In the genomic region with DNA sequence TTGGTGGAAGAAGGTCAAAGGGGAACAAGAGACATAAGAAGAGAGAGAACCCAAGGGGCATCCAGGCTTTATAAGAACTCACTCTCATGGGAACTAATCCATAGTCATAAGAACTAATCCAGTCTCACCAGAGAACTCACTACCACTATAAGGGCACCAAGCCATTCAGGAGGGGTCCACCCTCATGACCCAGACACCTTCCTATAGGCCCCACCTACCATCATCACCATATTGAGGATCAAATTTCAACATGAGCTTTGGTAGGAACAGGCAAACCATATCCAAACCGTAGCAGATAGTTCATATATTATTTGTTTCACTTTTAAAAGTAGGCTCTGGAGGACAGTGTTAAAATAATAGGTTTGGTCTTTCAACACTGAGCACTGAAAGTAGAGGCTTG, we compare ENCODE assay signal across 26 cellular contexts.
A peak's percentile ranks its signal among the peaks of the same experiment; 100 is the strongest.
DNase-seq lines count a peak whose midpoint lies in the region; ATAC-seq, FAIRE-seq and TF ChIP-seq lines count a peak whose summit lies in the region.
"Had no signal": no experiment of that assay in that cellular context is flagged by ENCODE, and none has a peak within 500 bp of the region (broad histone marks: within the 10 kb centered on the region; RNA-seq: fewer than 3 reads in every experiment).

No MANE protein-coding gene starts in this region.

- CTCF ChIA-PET in WTC11 (lab: Charles Lee) = no interaction called here
- CTCF ChIA-PET in CD8-positive, alpha-beta memory T cell (lab: Charles Lee) = no interaction called here

- H3K27me3 ChIP-seq in CD8-positive, alpha-beta memory T cell (ENCODE audit: insufficient read depth, low read length, poor library complexity, severe bottlenecking) = no peaks in the 10 kb centered on the region
- H3K27me3 ChIP-seq in uterus = no peaks in the 10 kb centered on the region
- H3K27me3 ChIP-seq: BLaER1 treated with 17β-estradiol and CSF1 and Interleukin-3, amounts not matched to agents 10 nM and 100 nM had no signal

- H3K9me3 Mint-ChIP-seq in WTC11 = no peaks in the 10 kb centered on the region
- H3K9me3 Mint-ChIP-seq in dendritic cell treated with granulocyte-macrophage colony-stimulating factor and Interleukin-4, amounts not matched to agents 40 ng/mL and 50 ng/mL, for 4 days = no peaks in the 10 kb centered on the region
- no peaks in the 10 kb centered on the region for H3K9me3 Mint-ChIP-seq in CD8-positive, alpha-beta memory T cell
- H3K9me3 Mint-ChIP-seq: CD4-positive, alpha-beta T cell; CD8-positive, alpha-beta T cell had no signal

- peaks cover 5% of the 10 kb centered on the region; the same call in 1 of the 2 replicates for H3K4me1 Mint-ChIP-seq in WTC11
- H3K4me1 Mint-ChIP-seq in dendritic cell treated with granulocyte-macrophage colony-stimulating factor and Interleukin-4, amounts not matched to agents 40 ng/mL and 50 ng/mL, for 4 days (ENCODE audit: low read depth) = peaks cover 16% of the 10 kb centered on the region
- no peaks in the 10 kb centered on the region for H3K4me1 Mint-ChIP-seq in CD8-positive, alpha-beta memory T cell
- H3K4me1 Mint-ChIP-seq: B cell had no signal

- no peak for DNase-seq in GM19239 (ENCODE audit: insufficient read length, low spot score)
- DNase-seq in OCI-M1 (lab: John Stamatoyannopoulos, UW) = peak; percentile 53
- no peak for DNase-seq in WTC11 (ENCODE audit: low spot score)
- no peak for DNase-seq in CD8-positive, alpha-beta memory T cell
- no peak for DNase-seq in NOMO-1 (lab: John Stamatoyannopoulos, UW; ENCODE audit: unreplicated experiment in 2 of 2)
- no peak for DNase-seq in uterus
- DNase-seq: AML-193; CD4-positive, alpha-beta T cell; CD8-positive, alpha-beta T cell; COR-L47; DMS 273 treated with DMSO at 0.1 percent for 48 hours; DMS153; DMS53; DMS79; DND-41; EL; GDM1 had no signal

- H3K9me3 ChIP-seq in CD8-positive, alpha-beta memory T cell (ENCODE audit: low read length) = no peaks in the 10 kb centered on the region
- H3K9me3 ChIP-seq in uterus = no peaks in the 10 kb centered on the region
- H3K9me3 ChIP-seq: A549; BLaER1 treated with 17β-estradiol and CSF1 and Interleukin-3, amounts not matched to agents 10 nM and 100 nM had no signal

- POLR2A ChIA-PET in WTC11 (lab: Charles Lee) = no interaction called here
- POLR2A ChIA-PET in CD8-positive, alpha-beta memory T cell (lab: Charles Lee) = no interaction called here

- no peaks in the 10 kb centered on the region for H3K27me3 Mint-ChIP-seq in WTC11 (ENCODE audit: low read depth)
- H3K27me3 Mint-ChIP-seq in dendritic cell treated with granulocyte-macrophage colony-stimulating factor and Interleukin-4, amounts not matched to agents 40 ng/mL and 50 ng/mL, for 4 days = no peaks in the 10 kb centered on the region
- H3K27me3 Mint-ChIP-seq in CD8-positive, alpha-beta memory T cell = no peaks in the 10 kb centered on the region
- H3K27me3 Mint-ChIP-seq: B cell; CD4-positive, alpha-beta T cell had no signal

- H3K27ac Mint-ChIP-seq in WTC11 = no peak overlapping the region
- H3K27ac Mint-ChIP-seq in dendritic cell treated with granulocyte-macrophage colony-stimulating factor and Interleukin-4, amounts not matched to agents 40 ng/mL and 50 ng/mL, for 4 days = peak overlapping the region; percentile 24
- H3K27ac Mint-ChIP-seq in CD8-positive, alpha-beta memory T cell = no peak overlapping the region
- H3K27ac Mint-ChIP-seq: B cell; CD4-positive, alpha-beta T cell; CD8-positive, alpha-beta T cell had no signal

- H3K4me3 ChIP-seq in CD8-positive, alpha-beta memory T cell (ENCODE audit: low read length) = no peak overlapping the region
- no peak overlapping the region for H3K4me3 ChIP-seq in uterus
- H3K4me3 ChIP-seq: A549; BLaER1 treated with 17β-estradiol and CSF1 and Interleukin-3, amounts not matched to agents 10 nM and 100 nM; GM12878 had no signal

- no peaks in the 10 kb centered on the region for H3K4me1 ChIP-seq in CD8-positive, alpha-beta memory T cell (ENCODE audit: insufficient read depth, low read length)
- no peaks in the 10 kb centered on the region for H3K4me1 ChIP-seq in uterus
- H3K4me1 ChIP-seq: A549 had no signal

- no peak overlapping the region for H3K27ac ChIP-seq in CD8-positive, alpha-beta memory T cell (ENCODE audit: low read depth, low read length)
- no peak overlapping the region for H3K27ac ChIP-seq in uterus
- H3K27ac ChIP-seq: 22Rv1; A549; BLaER1 treated with 17β-estradiol and CSF1 and Interleukin-3, amounts not matched to agents 10 nM and 100 nM; C4-2B had no signal

- intact Hi-C loops in dendritic cell treated with granulocyte-macrophage colony-stimulating factor and Interleukin-4, amounts not matched to agents 40 ng/mL and 50 ng/mL, for 4 days (cut with micrococcal nuclease) = no loop called here
- intact Hi-C loops in uterus (cut with DNase I; ENCODE audit: low total_unique reads) = no loop called here

- no peak for TF ChIP-seq POLR2A in uterus (IDR thresholded peaks at IDR 0.05)

- no peak overlapping the region for H3K4me3 Mint-ChIP-seq in WTC11
- no peak overlapping the region for H3K4me3 Mint-ChIP-seq in dendritic cell treated with granulocyte-macrophage colony-stimulating factor and Interleukin-4, amounts not matched to agents 40 ng/mL and 50 ng/mL, for 4 days
- H3K4me3 Mint-ChIP-seq in CD8-positive, alpha-beta memory T cell = no peak overlapping the region
- H3K4me3 Mint-ChIP-seq: B cell; CD4-positive, alpha-beta T cell; CD8-positive, alpha-beta T cell had no signal

- H3K36me3 ChIP-seq in CD8-positive, alpha-beta memory T cell (ENCODE audit: insufficient read depth, low read length) = no peaks in the 10 kb centered on the region
- no peaks in the 10 kb centered on the region for H3K36me3 ChIP-seq in uterus
- H3K36me3 ChIP-seq: BLaER1 treated with 17β-estradiol and CSF1 and Interleukin-3, amounts not matched to agents 10 nM and 100 nM had no signal

- FAIRE-seq in GM19239 (lab: Jason Lieb, UNC) = peak; percentile 61
- FAIRE-seq: A549, GM12878, GM12892, GM18507 had no signal

- H3K36me3 Mint-ChIP-seq in WTC11 = no peaks in the 10 kb centered on the region
- H3K36me3 Mint-ChIP-seq in dendritic cell treated with granulocyte-macrophage colony-stimulating factor and Interleukin-4, amounts not matched to agents 40 ng/mL and 50 ng/mL, for 4 days (ENCODE audit: low read depth) = no peaks in the 10 kb centered on the region
- H3K36me3 Mint-ChIP-seq in CD8-positive, alpha-beta memory T cell = peaks cover 0 to 4% (median 0%) of the 10 kb centered on the region in 3 donors
- H3K36me3 Mint-ChIP-seq: CD8-positive, alpha-beta T cell had no signal

- peak; percentile 61 for ATAC-seq in WTC11
- ATAC-seq: A549; CD8-positive, alpha-beta T cell; GM12878 had no signal

- no peak for TF ChIP-seq CTCF in WTC11 (IDR thresholded peaks at IDR 0.05)
- no peak for TF ChIP-seq CTCF in uterus (IDR thresholded peaks at IDR 0.05)

TF ChIP-seq in WTC11, 78 proteins besides CTCF, POLR2A, EP300 and RAD21:
- TF ChIP-seq ZNF232 (CRISPR knock-in tag; IDR thresholded peaks at IDR 0.05) = no peak
- TF ChIP-seq ZNF121 (CRISPR knock-in tag; IDR thresholded peaks at IDR 0.05) = no peak
- no peak for TF ChIP-seq ZNF396 (CRISPR knock-in tag; IDR thresholded peaks at IDR 0.05; ENCODE audit: borderline replicate concordance)
- TF ChIP-seq ZNF423 (CRISPR knock-in tag; IDR thresholded peaks at IDR 0.05) = no peak
- no peak for TF ChIP-seq E2F5 (CRISPR knock-in tag; IDR thresholded peaks at IDR 0.05)
